10 cellular contexts compared by ENCODE assay signal in the genomic region with DNA sequence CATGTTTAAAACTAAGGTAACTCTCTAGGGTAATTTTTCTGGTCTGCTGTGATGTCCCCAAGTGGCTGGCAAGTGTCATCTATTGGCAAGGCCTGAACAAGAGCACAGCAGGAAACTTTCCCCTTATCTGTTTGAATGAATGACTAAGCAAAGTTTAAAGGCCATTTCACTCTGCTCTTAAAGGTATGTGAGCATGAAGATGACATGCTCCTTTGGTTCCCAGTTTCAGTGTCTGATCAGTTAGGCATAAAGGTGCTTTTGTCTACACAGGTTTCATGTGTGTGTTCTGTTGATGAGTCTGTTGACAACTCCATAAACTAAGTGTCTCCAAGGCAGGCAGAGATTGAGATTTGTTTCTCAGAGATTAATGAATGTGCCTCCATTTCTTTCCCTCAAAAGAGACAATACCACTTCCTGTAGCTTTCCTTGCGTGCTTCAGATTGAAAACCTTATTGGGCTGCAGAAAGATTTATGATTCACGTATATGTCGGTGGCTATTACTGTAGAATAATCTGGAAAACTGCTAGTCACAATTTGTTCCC.
DNase-seq lines count a peak whose midpoint lies in the region; ATAC-seq and TF ChIP-seq lines count a peak whose summit lies in the region.
"Had no signal": no experiment of that assay in that cellular context is flagged by ENCODE, and none has a peak within 500 bp of the region (broad histone marks: within the 10 kb centered on the region; RNA-seq: fewer than 3 reads in every experiment).

No MANE protein-coding gene starts in this region.

- H3K23ac ChIP-seq in IMR-90 (ENCODE audit: low read depth, low read length) = no peak overlapping the region

- H3K18ac ChIP-seq in IMR-90 (ENCODE audit: low read depth, low read length) = no peak overlapping the region

- no peak overlapping the region for H4K5ac ChIP-seq in IMR-90 (ENCODE audit: low read depth, low read length)

- intact Hi-C loops in IMR-90 (cut with micrococcal nuclease) = no loop called here
- intact Hi-C loops in psoas muscle (cut with DNase I) = no loop called here

- no peaks in the 10 kb centered on the region for H4K20me1 ChIP-seq in IMR-90 (ENCODE audit: insufficient read depth, low read length)

- DNase-seq in DMS53 treated with DMSO at 0.1 percent for 48 hours (lab: John Stamatoyannopoulos, UW; ENCODE audit: unreplicated experiment) (peak; percentile 11), IMR-90 (peak; percentile 4), epithelial cell of esophagus (ENCODE audit: low read depth) (peak; percentile 3), psoas muscle (no peak)
- no peak for DNase-seq in activated CD4-positive, alpha-beta T cell treated with anti-CD3 and anti-CD28 coated beads for 1 hour
- DNase-seq: left lung, T1000 had no signal

- H2AK5ac ChIP-seq in IMR-90 (ENCODE audit: low read depth, low read length) = no peak overlapping the region

- no peak overlapping the region for H2AK9ac ChIP-seq in IMR-90 (replicated peaks; ENCODE audit: low read depth, low read length, poor library complexity)

- no TSS peak for BruUV-seq in IMR-90 (replicated peaks; lab: Mats Ljungman, UMichigan)

- CTCF ChIA-PET in IMR-90 (lab: Yijun Ruan, JAX) = no interaction called here

- no peak overlapping the region for H4K91ac ChIP-seq in IMR-90 (ENCODE audit: insufficient read depth, low read depth, low read length)

- no peak overlapping the region for H3K4me3 ChIP-seq in IMR-90 (ENCODE audit: insufficient read depth, low read depth, low read length)
- H3K4me3 ChIP-seq in epithelial cell of esophagus (ENCODE audit: low read length) = no peak overlapping the region
- no peak overlapping the region for H3K4me3 ChIP-seq in psoas muscle
- H3K4me3 ChIP-seq: left lung had no signal

- H3K79me1 ChIP-seq in IMR-90 (ENCODE audit: low read depth in 1 of 2, low read length in 2 of 2) = no peaks in the 10 kb centered on the region

- H3K4me2 ChIP-seq in IMR-90 (ENCODE audit: low read depth, low read length) = no peak overlapping the region

- ATAC-seq in GM21423 (IDR thresholded peaks at IDR 0.05; ENCODE audit: unreplicated experiment) (peak; percentile 78), IMR-90 (ENCODE audit: low read depth) (peak; percentile 32), psoas muscle (no peak), esophagus mucosa (no peak), GM18909 (IDR thresholded peaks at IDR 0.05; ENCODE audit: poor library complexity, unreplicated experiment) (no peak)
- ATAC-seq: left lung had no signal

- TF ChIP-seq RAD21 in IMR-90 (IDR thresholded peaks at IDR 0.05; ENCODE audit: low read length) = no peak

- no peaks in the 10 kb centered on the region for H3K9me1 ChIP-seq in IMR-90 (ENCODE audit: insufficient read depth, low read length)

- H2BK120ac ChIP-seq in IMR-90 (ENCODE audit: low read depth, low read length) = no peak overlapping the region

- no peak for TF ChIP-seq CTCF in IMR-90 (conservative IDR thresholded peaks at IDR 0.05; ENCODE audit: low read depth, low read length)
- TF ChIP-seq CTCF in epithelial cell of esophagus (IDR thresholded peaks at IDR 0.05; ENCODE audit: insufficient read depth, low read depth, low read length, missing control alignments) = no peak
- TF ChIP-seq CTCF in psoas muscle (IDR thresholded peaks at IDR 0.05) = no peak

- no peak overlapping the region for H4K8ac ChIP-seq in IMR-90 (ENCODE audit: low read depth in 2 of 2, low read length in 2 of 2)

- no CpG with 5 or more reads among the region's 3 CpGs for WGBS in IMR-90 (ENCODE audit: extremely low coverage in 2 of 2, insufficient read length in 1 of 2), 2 experiments
- WGBS in psoas muscle, 3 donors = 82 to 88% (median 88%) methylated on average over 3 of the region's 3 CpGs

- dilution Hi-C loops in IMR-90 (cut with HindIII; ENCODE audit: low sequenced_read_pairs, unreplicated experiment) = no loop called here

- no peak for TF ChIP-seq POLR2A in IMR-90 (IDR thresholded peaks at IDR 0.05; ENCODE audit: low read depth, low read length)

- H3K27me3 ChIP-seq in IMR-90 (ENCODE audit: control insufficient read depth, insufficient read depth, low read length) = no peaks in the 10 kb centered on the region
- no peaks in the 10 kb centered on the region for H3K27me3 ChIP-seq in psoas muscle (ENCODE audit: insufficient read depth in 3 of 3, low read length in 2 of 3)
- H3K27me3 ChIP-seq: left lung had no signal

- H3K4me1 ChIP-seq in IMR-90 (ENCODE audit: control insufficient read depth, insufficient read depth, low read length) (no peaks in the 10 kb centered on the region), psoas muscle (no peaks in the 10 kb centered on the region)
- H3K4me1 ChIP-seq: left lung had no signal

- H3K9ac ChIP-seq in IMR-90 (ENCODE audit: low read depth, low read length) = no peak overlapping the region

- no peak overlapping the region for H2BK20ac ChIP-seq in IMR-90 (ENCODE audit: low read depth, low read length)

- H3K4ac ChIP-seq in IMR-90 (ENCODE audit: low read depth, low read length) = no peak overlapping the region

- no peak overlapping the region for H2AFZ ChIP-seq in IMR-90 (replicated peaks; ENCODE audit: low read length, poor library complexity)

- H3K14ac ChIP-seq in IMR-90 (replicated peaks; ENCODE audit: low read depth, low read length) = no peak overlapping the region

- POLR2A ChIA-PET in IMR-90 (lab: Charles Lee; ENCODE audit: unreplicated experiment) = no interaction called here

- in situ Hi-C loops in IMR-90 (cut with MboI; ENCODE audit: low sequenced_read_pairs) = no loop called here

- H3K9me3 ChIP-seq in IMR-90 (ENCODE audit: control insufficient read depth, insufficient read depth, low read length) = no peaks in the 10 kb centered on the region
- no peaks in the 10 kb centered on the region for H3K9me3 ChIP-seq in psoas muscle
- H3K9me3 ChIP-seq: left lung had no signal

- H2BK5ac ChIP-seq in IMR-90 (ENCODE audit: low read depth, low read length, poor library complexity, severe bottlenecking) = no peak overlapping the region

- H3K27ac ChIP-seq in IMR-90 (ENCODE audit: insufficient read depth, low read length) = no peak overlapping the region
- no peak overlapping the region for H3K27ac ChIP-seq in psoas muscle
- H3K27ac ChIP-seq: left lung had no signal

- no peak overlapping the region for H3K56ac ChIP-seq in IMR-90 (ENCODE audit: extremely low read depth, insufficient read depth, low read length)

- H3K36me3 ChIP-seq in IMR-90 (ENCODE audit: control insufficient read depth, insufficient read depth, low read length) (no peaks in the 10 kb centered on the region), psoas muscle (ENCODE audit: insufficient read depth in 1 of 2, low read depth in 1 of 2) (no peaks in the 10 kb centered on the region)
- H3K36me3 ChIP-seq: left lung had no signal

- H2BK15ac ChIP-seq in IMR-90 (ENCODE audit: low read depth, low read length) = no peak overlapping the region

TF ChIP-seq in IMR-90, 13 proteins besides CTCF, POLR2A, EP300 and RAD21:
- TF ChIP-seq, protein P1, sequence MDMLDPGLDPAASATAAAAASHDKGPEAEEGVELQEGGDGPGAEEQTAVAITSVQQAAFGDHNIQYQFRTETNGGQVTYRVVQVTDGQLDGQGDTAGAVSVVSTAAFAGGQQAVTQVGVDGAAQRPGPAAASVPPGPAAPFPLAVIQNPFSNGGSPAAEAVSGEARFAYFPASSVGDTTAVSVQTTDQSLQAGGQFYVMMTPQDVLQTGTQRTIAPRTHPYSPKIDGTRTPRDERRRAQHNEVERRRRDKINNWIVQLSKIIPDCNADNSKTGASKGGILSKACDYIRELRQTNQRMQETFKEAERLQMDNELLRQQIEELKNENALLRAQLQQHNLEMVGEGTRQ (IDR thresholded peaks at IDR 0.05; ENCODE audit: low read depth, low read length) = no peak
- TF ChIP-seq NFE2L2 (IDR thresholded peaks at IDR 0.05; ENCODE audit: low read depth, low read length) (peak; percentile 38; the same call in 1 of the 2 replicates), MAFK (IDR thresholded peaks at IDR 0.05; ENCODE audit: low read depth, low read length) (no peak), FOS (IDR thresholded peaks at IDR 0.05; ENCODE audit: low read depth, low read length) (no peak), RCOR1 (IDR thresholded peaks at IDR 0.05; ENCODE audit: insufficient replicate concordance, low read length) (no peak)
TF ChIP-seq in IMR-90: peak in this region for 1.

Comparison
In these comparisons a context has a peak if more than half of its experiments do, and no peak if none do; other contexts are left out.
1. DNase-seq: peak in DMS53 treated with DMSO at 0.1 percent for 48 hours (single experiment), IMR-90 (single experiment) and epithelial cell of esophagus (single experiment); none in psoas muscle (0 of 2) and activated CD4-positive, alpha-beta T cell treated with anti-CD3 and anti-CD28 coated beads for 1 hour (single experiment).
2. ATAC-seq: peak in GM21423 (single experiment) and IMR-90 (single experiment); none in psoas muscle (0 of 4), esophagus mucosa (single experiment) and GM18909 (single experiment).